Comparison of ENCODE assay signal across 1 cellular context in genomic region chr4:119525005-119525749, GRCh38.
A peak's percentile ranks its signal among the peaks of the same experiment; 100 is the strongest.
TF ChIP-seq lines count a peak whose summit lies in the region.

No MANE protein-coding gene starts in this region.

TF ChIP-seq in HepG2, 621 proteins besides CTCF, POLR2A, EP300 and RAD21 (continued from another document and continues in another):
- TF ChIP-seq, protein P1, sequence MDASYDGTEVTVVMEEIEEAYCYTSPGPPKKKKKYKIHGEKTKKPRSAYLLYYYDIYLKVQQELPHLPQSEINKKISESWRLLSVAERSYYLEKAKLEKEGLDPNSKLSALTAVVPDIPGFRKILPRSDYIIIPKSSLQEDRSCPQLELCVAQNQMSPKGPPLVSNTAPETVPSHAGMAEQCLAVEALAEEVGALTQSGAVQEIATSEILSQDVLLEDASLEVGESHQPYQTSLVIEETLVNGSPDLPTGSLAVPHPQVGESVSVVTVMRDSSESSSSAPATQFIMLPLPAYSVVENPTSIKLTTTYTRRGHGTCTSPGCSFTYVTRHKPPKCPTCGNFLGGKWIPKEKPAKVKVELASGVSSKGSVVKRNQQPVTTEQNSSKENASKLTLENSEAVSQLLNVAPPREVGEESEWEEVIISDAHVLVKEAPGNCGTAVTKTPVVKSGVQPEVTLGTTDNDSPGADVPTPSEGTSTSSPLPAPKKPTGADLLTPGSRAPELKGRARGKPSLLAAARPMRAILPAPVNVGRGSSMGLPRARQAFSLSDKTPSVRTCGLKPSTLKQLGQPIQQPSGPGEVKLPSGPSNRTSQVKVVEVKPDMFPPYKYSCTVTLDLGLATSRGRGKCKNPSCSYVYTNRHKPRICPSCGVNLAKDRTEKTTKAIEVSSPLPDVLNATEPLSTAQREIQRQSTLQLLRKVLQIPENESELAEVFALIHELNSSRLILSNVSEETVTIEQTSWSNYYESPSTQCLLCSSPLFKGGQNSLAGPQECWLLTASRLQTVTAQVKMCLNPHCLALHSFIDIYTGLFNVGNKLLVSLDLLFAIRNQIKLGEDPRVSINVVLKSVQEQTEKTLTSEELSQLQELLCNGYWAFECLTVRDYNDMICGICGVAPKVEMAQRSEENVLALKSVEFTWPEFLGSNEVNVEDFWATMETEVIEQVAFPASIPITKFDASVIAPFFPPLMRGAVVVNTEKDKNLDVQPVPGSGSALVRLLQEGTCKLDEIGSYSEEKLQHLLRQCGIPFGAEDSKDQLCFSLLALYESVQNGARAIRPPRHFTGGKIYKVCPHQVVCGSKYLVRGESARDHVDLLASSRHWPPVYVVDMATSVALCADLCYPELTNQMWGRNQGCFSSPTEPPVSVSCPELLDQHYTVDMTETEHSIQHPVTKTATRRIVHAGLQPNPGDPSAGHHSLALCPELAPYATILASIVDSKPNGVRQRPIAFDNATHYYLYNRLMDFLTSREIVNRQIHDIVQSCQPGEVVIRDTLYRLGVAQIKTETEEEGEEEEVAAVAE (CRISPR knock-in tag; IDR thresholded peaks at IDR 0.05; ENCODE audit: borderline replicate concordance), result no peak
- TF ChIP-seq THAP11 (CRISPR knock-in tag; IDR thresholded peaks at IDR 0.05) (no peak), GTF3A (CRISPR knock-in tag; conservative IDR thresholded peaks at IDR 0.05) (no peak), NFKBIZ (CRISPR knock-in tag; IDR thresholded peaks at IDR 0.05) (no peak), MAFF (IDR thresholded peaks at IDR 0.05; ENCODE audit: low read depth, low read length) (no peak), NR3C1 (CRISPR knock-in tag; IDR thresholded peaks at IDR 0.05) (no peak), BCL6 (CRISPR knock-in tag; IDR thresholded peaks at IDR 0.05) (peak; percentile 40; the same call in 1 of the 2 replicates), TARDBP (CRISPR knock-in tag; IDR thresholded peaks at IDR 0.05) (peak; percentile 64; the same call in 1 of the 2 replicates), ZNF670 (CRISPR knock-in tag; IDR thresholded peaks at IDR 0.05; ENCODE audit: borderline replicate concordance) (no peak), PRDM10 (CRISPR knock-in tag; IDR thresholded peaks at IDR 0.05; ENCODE audit: low read depth) (no peak), RFX3 (CRISPR knock-in tag; IDR thresholded peaks at IDR 0.05) (no peak), ZIK1 (CRISPR knock-in tag; IDR thresholded peaks at IDR 0.05; ENCODE audit: borderline replicate concordance, low read depth) (no peak), ZNF296 (CRISPR knock-in tag; conservative IDR thresholded peaks at IDR 0.05) (no peak), ZNF775 (CRISPR knock-in tag; IDR thresholded peaks at IDR 0.05; ENCODE audit: borderline replicate concordance) (no peak), AHR (CRISPR knock-in tag; IDR thresholded peaks at IDR 0.05) (no peak), CSRNP1 (CRISPR knock-in tag; IDR thresholded peaks at IDR 0.05) (no peak), RELA (CRISPR knock-in tag; IDR thresholded peaks at IDR 0.05) (no peak), ADNP (CRISPR knock-in tag; IDR thresholded peaks at IDR 0.05) (no peak), NR2F1 (CRISPR knock-in tag; IDR thresholded peaks at IDR 0.05) (no peak), HES4 (CRISPR knock-in tag; IDR thresholded peaks at IDR 0.05; ENCODE audit: borderline replicate concordance) (no peak), ZNF205 (CRISPR knock-in tag; IDR thresholded peaks at IDR 0.05) (0 out of 2 replicates have a peak, but pooled peaks have one; percentile 21), FOSL1 (CRISPR knock-in tag; IDR thresholded peaks at IDR 0.05; ENCODE audit: borderline replicate concordance) (peak; percentile 63; the same call in 1 of the 2 replicates), AGO1 (IDR thresholded peaks at IDR 0.05; ENCODE audit: low read depth, low read length, poor library complexity, severe bottlenecking) (no peak), E2F2 (CRISPR knock-in tag; IDR thresholded peaks at IDR 0.05; ENCODE audit: borderline replicate concordance) (no peak), ZNF143 (CRISPR knock-in tag; IDR thresholded peaks at IDR 0.05) (no peak), RBM22 (optimal IDR thresholded peaks at IDR 0.05; ENCODE audit: low read length) (no peak), ZNF12 (CRISPR knock-in tag; IDR thresholded peaks at IDR 0.05) (no peak), GATAD2A (CRISPR knock-in tag; IDR thresholded peaks at IDR 0.05) (peak; percentile 73), ATF4 (CRISPR knock-in tag; IDR thresholded peaks at IDR 0.05) (no peak), FOXA3 (CRISPR knock-in tag; IDR thresholded peaks at IDR 0.05) (peak; percentile 94)
- TF ChIP-seq, protein P2, sequence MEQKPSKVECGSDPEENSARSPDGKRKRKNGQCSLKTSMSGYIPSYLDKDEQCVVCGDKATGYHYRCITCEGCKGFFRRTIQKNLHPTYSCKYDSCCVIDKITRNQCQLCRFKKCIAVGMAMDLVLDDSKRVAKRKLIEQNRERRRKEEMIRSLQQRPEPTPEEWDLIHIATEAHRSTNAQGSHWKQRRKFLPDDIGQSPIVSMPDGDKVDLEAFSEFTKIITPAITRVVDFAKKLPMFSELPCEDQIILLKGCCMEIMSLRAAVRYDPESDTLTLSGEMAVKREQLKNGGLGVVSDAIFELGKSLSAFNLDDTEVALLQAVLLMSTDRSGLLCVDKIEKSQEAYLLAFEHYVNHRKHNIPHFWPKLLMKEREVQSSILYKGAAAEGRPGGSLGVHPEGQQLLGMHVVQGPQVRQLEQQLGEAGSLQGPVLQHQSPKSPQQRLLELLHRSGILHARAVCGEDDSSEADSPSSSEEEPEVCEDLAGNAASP (CRISPR knock-in tag; IDR thresholded peaks at IDR 0.05; ENCODE audit: borderline replicate concordance), result peak; percentile 36; the same call in 1 of the 2 replicates
- TF ChIP-seq, protein P3, sequence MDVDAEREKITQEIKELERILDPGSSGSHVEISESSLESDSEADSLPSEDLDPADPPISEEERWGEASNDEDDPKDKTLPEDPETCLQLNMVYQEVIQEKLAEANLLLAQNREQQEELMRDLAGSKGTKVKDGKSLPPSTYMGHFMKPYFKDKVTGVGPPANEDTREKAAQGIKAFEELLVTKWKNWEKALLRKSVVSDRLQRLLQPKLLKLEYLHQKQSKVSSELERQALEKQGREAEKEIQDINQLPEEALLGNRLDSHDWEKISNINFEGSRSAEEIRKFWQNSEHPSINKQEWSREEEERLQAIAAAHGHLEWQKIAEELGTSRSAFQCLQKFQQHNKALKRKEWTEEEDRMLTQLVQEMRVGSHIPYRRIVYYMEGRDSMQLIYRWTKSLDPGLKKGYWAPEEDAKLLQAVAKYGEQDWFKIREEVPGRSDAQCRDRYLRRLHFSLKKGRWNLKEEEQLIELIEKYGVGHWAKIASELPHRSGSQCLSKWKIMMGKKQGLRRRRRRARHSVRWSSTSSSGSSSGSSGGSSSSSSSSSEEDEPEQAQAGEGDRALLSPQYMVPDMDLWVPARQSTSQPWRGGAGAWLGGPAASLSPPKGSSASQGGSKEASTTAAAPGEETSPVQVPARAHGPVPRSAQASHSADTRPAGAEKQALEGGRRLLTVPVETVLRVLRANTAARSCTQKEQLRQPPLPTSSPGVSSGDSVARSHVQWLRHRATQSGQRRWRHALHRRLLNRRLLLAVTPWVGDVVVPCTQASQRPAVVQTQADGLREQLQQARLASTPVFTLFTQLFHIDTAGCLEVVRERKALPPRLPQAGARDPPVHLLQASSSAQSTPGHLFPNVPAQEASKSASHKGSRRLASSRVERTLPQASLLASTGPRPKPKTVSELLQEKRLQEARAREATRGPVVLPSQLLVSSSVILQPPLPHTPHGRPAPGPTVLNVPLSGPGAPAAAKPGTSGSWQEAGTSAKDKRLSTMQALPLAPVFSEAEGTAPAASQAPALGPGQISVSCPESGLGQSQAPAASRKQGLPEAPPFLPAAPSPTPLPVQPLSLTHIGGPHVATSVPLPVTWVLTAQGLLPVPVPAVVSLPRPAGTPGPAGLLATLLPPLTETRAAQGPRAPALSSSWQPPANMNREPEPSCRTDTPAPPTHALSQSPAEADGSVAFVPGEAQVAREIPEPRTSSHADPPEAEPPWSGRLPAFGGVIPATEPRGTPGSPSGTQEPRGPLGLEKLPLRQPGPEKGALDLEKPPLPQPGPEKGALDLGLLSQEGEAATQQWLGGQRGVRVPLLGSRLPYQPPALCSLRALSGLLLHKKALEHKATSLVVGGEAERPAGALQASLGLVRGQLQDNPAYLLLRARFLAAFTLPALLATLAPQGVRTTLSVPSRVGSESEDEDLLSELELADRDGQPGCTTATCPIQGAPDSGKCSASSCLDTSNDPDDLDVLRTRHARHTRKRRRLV (CRISPR knock-in tag; IDR thresholded peaks at IDR 0.05), result no peak
- TF ChIP-seq, protein P4, sequence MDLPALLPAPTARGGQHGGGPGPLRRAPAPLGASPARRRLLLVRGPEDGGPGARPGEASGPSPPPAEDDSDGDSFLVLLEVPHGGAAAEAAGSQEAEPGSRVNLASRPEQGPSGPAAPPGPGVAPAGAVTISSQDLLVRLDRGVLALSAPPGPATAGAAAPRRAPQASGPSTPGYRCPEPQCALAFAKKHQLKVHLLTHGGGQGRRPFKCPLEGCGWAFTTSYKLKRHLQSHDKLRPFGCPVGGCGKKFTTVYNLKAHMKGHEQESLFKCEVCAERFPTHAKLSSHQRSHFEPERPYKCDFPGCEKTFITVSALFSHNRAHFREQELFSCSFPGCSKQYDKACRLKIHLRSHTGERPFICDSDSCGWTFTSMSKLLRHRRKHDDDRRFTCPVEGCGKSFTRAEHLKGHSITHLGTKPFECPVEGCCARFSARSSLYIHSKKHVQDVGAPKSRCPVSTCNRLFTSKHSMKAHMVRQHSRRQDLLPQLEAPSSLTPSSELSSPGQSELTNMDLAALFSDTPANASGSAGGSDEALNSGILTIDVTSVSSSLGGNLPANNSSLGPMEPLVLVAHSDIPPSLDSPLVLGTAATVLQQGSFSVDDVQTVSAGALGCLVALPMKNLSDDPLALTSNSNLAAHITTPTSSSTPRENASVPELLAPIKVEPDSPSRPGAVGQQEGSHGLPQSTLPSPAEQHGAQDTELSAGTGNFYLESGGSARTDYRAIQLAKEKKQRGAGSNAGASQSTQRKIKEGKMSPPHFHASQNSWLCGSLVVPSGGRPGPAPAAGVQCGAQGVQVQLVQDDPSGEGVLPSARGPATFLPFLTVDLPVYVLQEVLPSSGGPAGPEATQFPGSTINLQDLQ (CRISPR knock-in tag; IDR thresholded peaks at IDR 0.05), result no peak
- TF ChIP-seq, protein P5, sequence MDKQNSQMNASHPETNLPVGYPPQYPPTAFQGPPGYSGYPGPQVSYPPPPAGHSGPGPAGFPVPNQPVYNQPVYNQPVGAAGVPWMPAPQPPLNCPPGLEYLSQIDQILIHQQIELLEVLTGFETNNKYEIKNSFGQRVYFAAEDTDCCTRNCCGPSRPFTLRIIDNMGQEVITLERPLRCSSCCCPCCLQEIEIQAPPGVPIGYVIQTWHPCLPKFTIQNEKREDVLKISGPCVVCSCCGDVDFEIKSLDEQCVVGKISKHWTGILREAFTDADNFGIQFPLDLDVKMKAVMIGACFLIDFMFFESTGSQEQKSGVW (CRISPR knock-in tag; IDR thresholded peaks at IDR 0.05; ENCODE audit: borderline replicate concordance), result no peak
